In genomic region chr20:24834310-24834709, GRCh38 we compare ENCODE assay signal across 31 cellular contexts.
"Had no signal": no experiment of that assay in that cellular context is flagged by ENCODE, and none has a peak within 500 bp of the region (broad histone marks: within the 10 kb centered on the region; RNA-seq: fewer than 3 reads in every experiment).

No MANE protein-coding gene starts in this region.

- H3K27me3 ChIP-seq: breast epithelium, gastrocnemius medialis, neural progenitor cell, upper lobe of left lung, vagina had no signal

- H3K4me3 ChIP-seq: breast epithelium, gastrocnemius medialis, left ventricle myocardium inferior, lung, neural progenitor cell, skin epidermis, upper lobe of left lung, vagina had no signal

- H3K27ac ChIP-seq: breast epithelium, epithelial cell of prostate, gastrocnemius medialis, left ventricle myocardium inferior, neural progenitor cell, skin epidermis, upper lobe of left lung, vagina, WERI-Rb-1 had no signal

- DNase-seq: activated CD4-positive, alpha-beta T cell treated with anti-CD3 and anti-CD28 coated beads for 48 hours; activated CD4-positive, alpha-beta T cell treated with anti-CD3 and anti-CD28 coated beads, Interleukin-2, amount 50 U/mL, for 48 hours; activated CD8-positive, alpha-beta memory T cell treated with anti-CD3 and anti-CD28 coated beads, Interleukin-2, amount 50 U/mL, for 4 hours; activated gamma-delta T cell treated with Interleukin-2 at 50 U/mL for 16 hours; activated naive CD4-positive, alpha-beta T cell treated with anti-CD3 and anti-CD28 coated beads, Interleukin-2, amount 50 U/mL, for 16 hours; activated naive CD8-positive, alpha-beta T cell treated with anti-CD3 and anti-CD28 coated beads, Interleukin-2, amount 50 U/mL, for 24 hours; activated T-cell treated with anti-CD3 and anti-CD28 coated beads, Interleukin-2, amount 50 U/mL, for 24 hours; amygdala; dermis blood vessel endothelial cell; effector CD4-positive, alpha-beta T cell; gastrocnemius medialis; glutamatergic neuron; left ventricle myocardium inferior; mesendoderm; natural killer cell; occipital lobe; stimulated activated CD4-positive, alpha-beta T cell treated with anti-CD3 and anti-CD28 coated beads, Interleukin-12 subunit alpha, Interleukin-12 subunit beta, amount 100 ng/mL, for 4 hours; stimulated activated CD4-positive, alpha-beta T cell treated with anti-CD3 and anti-CD28 coated beads, Interleukin-4, amount 100 ng/mL, for 1 hour; stimulated activated CD8-positive, alpha-beta memory T cell treated with anti-CD3 and anti-CD28 coated beads, Interleukin-4, amount 100 ng/mL, for 48 hours; stimulated activated naive CD8-positive, alpha-beta T cell treated with anti-CD3 and anti-CD28 coated beads, Interleukin-15, amount 100 ng/mL, for 72 hours; substantia nigra; T-helper 17 cell; T1000; upper lobe of left lung; WERI-Rb-1 had no signal

- H3K4me2 ChIP-seq: neural progenitor cell had no signal

- H3K36me3 ChIP-seq: breast epithelium, gastrocnemius medialis, left ventricle myocardium inferior, neural progenitor cell, upper lobe of left lung, vagina, WERI-Rb-1 had no signal

- H3K4me1 ChIP-seq: breast epithelium, gastrocnemius medialis, left ventricle myocardium inferior, upper lobe of left lung, vagina had no signal

- H3K9me3 ChIP-seq: gastrocnemius medialis, left ventricle myocardium inferior, upper lobe of left lung had no signal

- H2AFZ ChIP-seq: neural progenitor cell had no signal
